8 cellular contexts compared by ENCODE assay signal in the genomic region with DNA sequence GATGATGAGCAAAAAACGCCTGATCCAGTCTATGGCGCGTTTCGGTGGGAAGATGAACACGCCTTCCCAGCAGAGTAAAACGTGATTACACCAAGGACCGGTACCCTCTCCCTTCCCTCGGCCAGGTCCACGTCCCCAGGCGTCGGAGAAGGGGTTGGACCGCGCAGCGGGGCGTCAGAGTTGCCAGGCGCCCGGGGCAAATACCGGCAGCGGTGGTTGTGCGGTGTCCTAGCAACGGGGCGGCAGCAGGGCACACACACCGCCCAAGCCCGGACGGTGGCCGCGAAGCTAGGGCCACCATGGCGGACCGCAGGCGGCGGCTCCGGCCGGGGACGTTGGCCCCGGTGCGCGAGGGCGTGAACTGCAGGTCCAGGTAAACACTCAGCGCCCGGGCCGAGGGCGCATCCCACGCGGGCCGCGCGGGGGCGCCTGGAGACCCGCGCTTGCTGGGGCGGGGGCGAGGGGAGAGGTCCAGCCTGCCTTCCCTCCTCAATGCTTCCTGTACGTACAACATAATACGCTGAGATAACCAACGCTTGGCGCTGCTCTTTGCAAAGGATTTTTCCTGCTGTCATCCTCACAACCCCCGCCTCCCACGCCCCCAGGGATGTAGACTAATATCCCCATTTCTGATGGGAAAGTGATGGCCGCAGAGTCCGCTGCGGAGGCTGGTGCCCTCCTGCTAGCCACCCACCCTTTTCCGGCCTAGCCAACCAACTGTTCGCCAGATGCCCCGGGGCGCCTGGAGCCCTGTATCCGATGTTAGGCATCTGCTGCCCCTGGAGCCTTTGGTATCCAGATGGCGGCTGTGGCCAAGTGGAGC. TPM values are rescaled to one million over a fixed set of nuclear protein-coding genes. Genes with fewer than 3 reads are reported as not detected.
A peak's percentile ranks its signal among the peaks of the same experiment; 100 is the strongest.
DNase-seq lines count a peak whose midpoint lies in the region; ATAC-seq and TF ChIP-seq lines count a peak whose summit lies in the region.

A gene with protein sequence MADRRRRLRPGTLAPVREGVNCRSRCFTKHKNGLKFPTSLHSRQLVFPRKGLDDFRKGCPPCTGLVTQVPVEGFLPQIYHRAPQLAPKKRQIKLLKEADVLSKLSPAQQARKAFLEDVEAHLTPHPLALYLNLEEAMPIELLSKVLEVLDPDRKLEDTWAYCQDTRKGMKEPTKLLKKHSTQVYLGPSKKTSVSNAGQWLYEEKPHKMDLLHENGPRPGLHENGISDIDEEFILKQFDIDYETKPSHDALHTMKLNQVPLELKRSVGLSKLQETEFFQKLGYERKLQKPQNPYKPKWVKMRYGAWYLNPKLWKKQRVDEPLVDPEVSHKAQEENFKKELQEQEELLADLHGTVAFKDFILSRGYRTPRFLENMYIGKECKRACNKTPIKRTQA (plus strand): TSS at position 274 of the 823 bp plus-strand sequence. CDS start 26 bp downstream, at position 300.

- TF ChIP-seq POLR2A in upper lobe of left lung (IDR thresholded peaks at IDR 0.05): peak in 3 of 4 donors; percentile 40 to 48 (median 45)
- TF ChIP-seq POLR2A in GM18505 (IDR thresholded peaks at IDR 0.05; ENCODE audit: borderline replicate concordance, extremely low read depth, insufficient read depth, insufficient read length): no peak

- 12 to 26% methylated on average over 22 to 44 of the region's 67 CpGs for WGBS in upper lobe of left lung, 2 donors

- peak within 1 kb of the TSS; percentile 51 to 67 (median 58) for H3K4me3 ChIP-seq in upper lobe of left lung

- peak; percentile 95 for ATAC-seq in upper lobe of left lung (ENCODE audit: low FRiP score in 2 of 2)
- no peak for ATAC-seq in GM18505 (IDR thresholded peaks at IDR 0.05; ENCODE audit: unreplicated experiment)

- H3K27me3 ChIP-seq in upper lobe of left lung: no peaks in the 10 kb centered on the region

- peak within 1 kb of the TSS; percentile 92 for H3K4me3 Mint-ChIP-seq in glutamatergic neuron (ENCODE audit: unreplicated experiment)
- H3K4me3 Mint-ChIP-seq in neural crest cell: peak within 1 kb of the TSS; percentile 84

- peaks cover 7 to 19% (median 11%) of the 10 kb centered on the region in 4 donors for H3K4me1 ChIP-seq in upper lobe of left lung

- H3K27ac Mint-ChIP-seq in glutamatergic neuron (ENCODE audit: unreplicated experiment) (peak within 1 kb of the TSS; percentile 98), neural crest cell (ENCODE audit: unreplicated experiment) (no peak within 1 kb of the TSS)

- no peaks in the 10 kb centered on the region for H3K36me3 Mint-ChIP-seq in glutamatergic neuron (ENCODE audit: unreplicated experiment)
- no peaks in the 10 kb centered on the region for H3K36me3 Mint-ChIP-seq in neural crest cell (ENCODE audit: low read depth)

- TF ChIP-seq CTCF in glutamatergic neuron (IDR thresholded peaks at IDR 0.05; ENCODE audit: partially characterized antibody, unreplicated experiment) (peak; percentile 39), neural crest cell (conservative IDR thresholded peaks at IDR 0.05) (peak; percentile 66), upper lobe of left lung (IDR thresholded peaks at IDR 0.05) (peak in 5 of 6 experiments; percentile 29 to 63 (median 54))

- H3K9me3 ChIP-seq in upper lobe of left lung: no peaks in the 10 kb centered on the region

- DNase-seq in D341Med (ENCODE audit: low spot score) (peak; percentile 82), HPDE6-E6E7 (ENCODE audit: extremely low spot score) (peak; percentile 53), OCI-M1 (lab: John Stamatoyannopoulos, UW) (peak; percentile 33), glutamatergic neuron (peak; percentile 91), neural crest cell (ENCODE audit: low read depth, low spot score) (peak; percentile 72), upper lobe of left lung (peak; percentile 89 to 94)
- DNase-seq in activated naive CD4-positive, alpha-beta T cell treated with anti-CD3 and anti-CD28 coated beads, Interleukin-2, amount 50 U/mL, for 16 hours: peak; percentile 23

- H3K9me3 Mint-ChIP-seq in glutamatergic neuron (ENCODE audit: unreplicated experiment) (peaks cover 18% of the 10 kb centered on the region), neural crest cell (no peaks in the 10 kb centered on the region)

- peaks cover 29% of the 10 kb centered on the region for H3K4me1 Mint-ChIP-seq in glutamatergic neuron (ENCODE audit: low read depth, unreplicated experiment)
- H3K4me1 Mint-ChIP-seq in neural crest cell: peaks cover 10% of the 10 kb centered on the region

- H3K27ac ChIP-seq in upper lobe of left lung: peak within 1 kb of the TSS; percentile 37 to 69 (median 56)

- peaks cover 14% of the 10 kb centered on the region for H3K27me3 Mint-ChIP-seq in glutamatergic neuron (ENCODE audit: unreplicated experiment)
- peaks cover 69% of the 10 kb centered on the region for H3K27me3 Mint-ChIP-seq in neural crest cell (ENCODE audit: low read depth)

- no peak for TF ChIP-seq EP300 in upper lobe of left lung (IDR thresholded peaks at IDR 0.05)

- no peaks in the 10 kb centered on the region for H3K36me3 ChIP-seq in upper lobe of left lung

RNA-seq across cellular contexts. Expression of the gene that starts here (rescaled TPM):
- total RNA-seq in glutamatergic neuron (ENCODE audit: unreplicated experiment) (2.9 TPM), neural crest cell (1.4 and 1.6 TPM in 2 replicates), upper lobe of left lung (10 to 100 TPM in 2 of 6 donors, 1 to 10 TPM in 4; 4.0 to 17.5 (median 6.5) TPM)

Comparison
In these comparisons a context has a peak if more than half of its experiments do, and no peak if none do; other contexts are left out.
1. DNase-seq: peak in every context shown above with its lines; median percentile 92 in upper lobe of left lung; 91 in glutamatergic neuron; 82 in D341Med; 72 in neural crest cell; 53 in HPDE6-E6E7; 33 in OCI-M1; 23 in activated naive CD4-positive, alpha-beta T cell treated with anti-CD3 and anti-CD28 coated beads, Interleukin-2, amount 50 U/mL, for 16 hours.